20 cellular contexts compared by ENCODE assay signal in genomic region chr11:2461253-2462091, GRCh38. TPM values are rescaled to one million over a fixed set of nuclear protein-coding genes. Genes with fewer than 3 reads are reported as not detected.
DNase-seq lines count a peak whose midpoint lies in the region; ATAC-seq and TF ChIP-seq lines count a peak whose summit lies in the region.
"Had no signal": no experiment of that assay in that cellular context is flagged by ENCODE, and none has a peak within 500 bp of the region (broad histone marks: within the 10 kb centered on the region; RNA-seq: fewer than 3 reads in every experiment).

No MANE protein-coding gene starts in this region.

- H3K79me2 ChIP-seq in osteoblast (ENCODE audit: insufficient read depth, low read length) = no peaks in the 10 kb centered on the region

- no peak for ATAC-seq in activated T-helper 17 cell treated with anti-CD3 and anti-CD28 coated beads, Interleukin-2, amount 50 U/mL, for 72 hours (replicated peaks)
- peak; percentile 65 for ATAC-seq in left ventricle myocardium superior
- no peak for ATAC-seq in GM18520 (IDR thresholded peaks at IDR 0.05; ENCODE audit: unreplicated experiment)
- ATAC-seq: GM23338 had no signal

- DNase-seq in left ventricle myocardium superior (peak; percentile 74), osteoblast (ENCODE audit: insufficient read length, low spot score, missing footprints) (peak; percentile 76), NK-92 (lab: John Stamatoyannopoulos, UW; ENCODE audit: unreplicated experiment) (no peak), HCEC 1CT (no peak), SIG-M5 treated with dmso at 0.1 percent for 504 hours (lab: John Stamatoyannopoulos, UW; ENCODE audit: unreplicated experiment) (no peak)
- DNase-seq: activated CD4-positive, alpha-beta T cell treated with anti-CD3 and anti-CD28 coated beads for 48 hours; brain microvascular endothelial cell; effector memory CD4-positive, alpha-beta T cell; Karpas-422; NCI-H1105; NCI-H2171 treated with DMSO at 0.1 percent for 48 hours; T-helper 2 cell had no signal

- H3K9ac ChIP-seq in BLaER1 treated with 17β-estradiol and CSF1 and Interleukin-3, amounts not matched to agents 10 nM and 100 nM = no peak overlapping the region; a peak in 1 of 22 replicates
- H3K9ac ChIP-seq: parathyroid adenoma had no signal

- peaks cover 41 to 70% (median 57%) of the 10 kb centered on the region in 10 experiments for H3K4me1 ChIP-seq in BLaER1 treated with 17β-estradiol and CSF1 and Interleukin-3, amounts not matched to agents 10 nM and 100 nM
- H3K4me1 ChIP-seq in osteoblast (ENCODE audit: insufficient read depth, low read length) = no peaks in the 10 kb centered on the region

- no peak overlapping the region for H2AFZ ChIP-seq in osteoblast (ENCODE audit: low read length)
- H2AFZ ChIP-seq: GM23338, parathyroid adenoma had no signal

- peaks cover 0 to 27% (median 12%) of the 10 kb centered on the region in 11 experiments; a peak in 15 of 22 replicates for H3K27me3 ChIP-seq in BLaER1 treated with 17β-estradiol and CSF1 and Interleukin-3, amounts not matched to agents 10 nM and 100 nM
- H3K27me3 ChIP-seq in osteoblast (ENCODE audit: insufficient read depth, low read length) = no peaks in the 10 kb centered on the region
- H3K27me3 ChIP-seq: brain microvascular endothelial cell had no signal

- intact Hi-C loops in left ventricle myocardium superior (cut with micrococcal nuclease) = loop anchor here (10.0 kb wide), 1 partner anchor 53 kb away; no protein-coding TSS in a partner anchor

- H3K9me3 Mint-ChIP-seq in activated T-helper 17 cell treated with anti-CD3 and anti-CD28 coated beads, Interleukin-2, amount 50 U/mL, for 72 hours = no peaks in the 10 kb centered on the region
- H3K9me3 Mint-ChIP-seq: activated naive CD4-positive, alpha-beta T cell treated with anti-CD3 and anti-CD28 coated beads, Interleukin-2, amount 50 U/mL, for 24 hours; GM23338; stimulated activated naive CD8-positive, alpha-beta T cell treated with anti-CD3 and anti-CD28 coated beads, Interleukin-15, Interleukin-2, amounts not matched to agents 100 ng/mL and 50 ng/mL, for 24 hours had no signal

- peaks cover 38 to 83% (median 60%) of the 10 kb centered on the region in 11 experiments for H4K20me1 ChIP-seq in BLaER1 treated with 17β-estradiol and CSF1 and Interleukin-3, amounts not matched to agents 10 nM and 100 nM
- no peaks in the 10 kb centered on the region for H4K20me1 ChIP-seq in osteoblast (ENCODE audit: insufficient read depth, low read length)

- H3K36me3 ChIP-seq in BLaER1 treated with 17β-estradiol and CSF1 and Interleukin-3, amounts not matched to agents 10 nM and 100 nM = no peaks in the 10 kb centered on the region
- H3K36me3 ChIP-seq in osteoblast (ENCODE audit: insufficient read depth, low read length) = no peaks in the 10 kb centered on the region
- H3K36me3 ChIP-seq: brain microvascular endothelial cell had no signal

- no peaks in the 10 kb centered on the region for H3K9me3 ChIP-seq in BLaER1 treated with 17β-estradiol and CSF1 and Interleukin-3, amounts not matched to agents 10 nM and 100 nM (replicated peaks in 1 of 11)
- H3K9me3 ChIP-seq in osteoblast (ENCODE audit: low read depth, low read length) = no peaks in the 10 kb centered on the region
- H3K9me3 ChIP-seq: Caco-2 had no signal

- H3K4me3 ChIP-seq in BLaER1 treated with 17β-estradiol and CSF1 and Interleukin-3, amounts not matched to agents 10 nM and 100 nM = no peak overlapping the region
- H3K4me3 ChIP-seq in osteoblast (ENCODE audit: insufficient read depth, low read length) = no peak overlapping the region
- H3K4me3 ChIP-seq: GM23338 had no signal

- no peaks in the 10 kb centered on the region for H3K27me3 Mint-ChIP-seq in activated T-helper 17 cell treated with anti-CD3 and anti-CD28 coated beads, Interleukin-2, amount 50 U/mL, for 72 hours
- H3K27me3 Mint-ChIP-seq: activated naive CD4-positive, alpha-beta T cell treated with anti-CD3 and anti-CD28 coated beads, Interleukin-2, amount 50 U/mL, for 24 hours; stimulated activated naive CD8-positive, alpha-beta T cell treated with anti-CD3 and anti-CD28 coated beads, Interleukin-15, Interleukin-2, amounts not matched to agents 100 ng/mL and 50 ng/mL, for 24 hours had no signal

- H3K4me1 Mint-ChIP-seq in activated T-helper 17 cell treated with anti-CD3 and anti-CD28 coated beads, Interleukin-2, amount 50 U/mL, for 72 hours = no peaks in the 10 kb centered on the region
- H3K4me1 Mint-ChIP-seq: GM23338 had no signal

- H3K4me3 Mint-ChIP-seq in activated T-helper 17 cell treated with anti-CD3 and anti-CD28 coated beads, Interleukin-2, amount 50 U/mL, for 72 hours = no peak overlapping the region
- H3K4me3 Mint-ChIP-seq: activated naive CD4-positive, alpha-beta T cell treated with anti-CD3 and anti-CD28 coated beads, Interleukin-2, amount 50 U/mL, for 24 hours; GM23338; stimulated activated naive CD8-positive, alpha-beta T cell treated with anti-CD3 and anti-CD28 coated beads, Interleukin-15, Interleukin-2, amounts not matched to agents 100 ng/mL and 50 ng/mL, for 24 hours had no signal

- TF ChIP-seq CTCF in osteoblast (IDR thresholded peaks at IDR 0.05; ENCODE audit: extremely low read depth, low read depth, low read length) = no peak

- peak overlapping the region; percentile 43 for H3K27ac Mint-ChIP-seq in activated T-helper 17 cell treated with anti-CD3 and anti-CD28 coated beads, Interleukin-2, amount 50 U/mL, for 72 hours
- H3K27ac Mint-ChIP-seq: activated naive CD4-positive, alpha-beta T cell treated with anti-CD3 and anti-CD28 coated beads, Interleukin-2, amount 50 U/mL, for 24 hours; GM23338; stimulated activated naive CD8-positive, alpha-beta T cell treated with anti-CD3 and anti-CD28 coated beads, Interleukin-15, Interleukin-2, amounts not matched to agents 100 ng/mL and 50 ng/mL, for 24 hours had no signal

- H3K36me3 Mint-ChIP-seq in activated T-helper 17 cell treated with anti-CD3 and anti-CD28 coated beads, Interleukin-2, amount 50 U/mL, for 72 hours (ENCODE audit: low read depth) = no peaks in the 10 kb centered on the region
- H3K36me3 Mint-ChIP-seq: activated naive CD4-positive, alpha-beta T cell treated with anti-CD3 and anti-CD28 coated beads, Interleukin-2, amount 50 U/mL, for 24 hours had no signal

- peak overlapping the region in 7 of 11 experiments; percentile 41 to 97 (median 81); a peak in 11 of 22 replicates for H3K4me2 ChIP-seq in BLaER1 treated with 17β-estradiol and CSF1 and Interleukin-3, amounts not matched to agents 10 nM and 100 nM
- H3K4me2 ChIP-seq in osteoblast (ENCODE audit: insufficient read depth, low read length) = no peak overlapping the region
- H3K4me2 ChIP-seq: GM23338 had no signal

- no peak overlapping the region for H3K27ac ChIP-seq in BLaER1 treated with 17β-estradiol and CSF1 and Interleukin-3, amounts not matched to agents 10 nM and 100 nM
- H3K27ac ChIP-seq in osteoblast (ENCODE audit: low read depth, low read length) = no peak overlapping the region
- H3K27ac ChIP-seq: brain microvascular endothelial cell, parathyroid adenoma had no signal

RNA-seq across cellular contexts. Expression of gene KCNQ1, which starts 16.7 kb away (rescaled TPM):
- 1 to 10 TPM; 7.0 to 9.7 TPM for total RNA-seq in activated T-helper 17 cell treated with anti-CD3 and anti-CD28 coated beads, Interleukin-2, amount 50 U/mL, for 72 hours
- total RNA-seq in left ventricle myocardium superior (49.7 TPM), osteoblast (not detected in 2 replicates)

RNA-seq across cellular contexts. Expression of gene TRPM5, which starts 17.2 kb away (rescaled TPM):
- total RNA-seq in activated T-helper 17 cell treated with anti-CD3 and anti-CD28 coated beads, Interleukin-2, amount 50 U/mL, for 72 hours = not detected
- not detected for total RNA-seq in left ventricle myocardium superior
- total RNA-seq in osteoblast = under 0.01 TPM in 1 of 2 replicates, not detected in the other
- total RNA-seq: Caco-2, GM23338 had no signal

Comparison
In these comparisons a context has a peak if more than half of its experiments do, and no peak if none do; other contexts are left out.
1. DNase-seq: peak in left ventricle myocardium superior (single experiment) and osteoblast (single experiment); none in NK-92 (single experiment), HCEC 1CT (single experiment) and SIG-M5 treated with dmso at 0.1 percent for 504 hours (single experiment).